ENCODE assay signal across 8 cellular contexts in genomic region chr5:157670662-157671591, GRCh38. TPM values are rescaled to one million over a fixed set of nuclear protein-coding genes. Genes with fewer than 3 reads are reported as not detected.
DNase-seq lines count a peak whose midpoint lies in the region; ATAC-seq and TF ChIP-seq lines count a peak whose summit lies in the region.

C5orf52 (plus strand) TSS chr5:157671533; CDS start chr5:157671615, 82 bp downstream.

- WGBS in endodermal cell (ENCODE audit: insufficient coverage in 1 of 2, insufficient read length in 1 of 2), 2 experiments, result 26 to 39% methylated on average over 24 to 59 of the region's 59 CpGs

- intact Hi-C loops in mucosa of descending colon (cut with DNase I, micrococcal nuclease), result no loop called here
- intact Hi-C loops in upper lobe of right lung (cut with DNase I), result no loop called here

- peak; percentile 43 for ATAC-seq in HG03135 (IDR thresholded peaks at IDR 0.05; ENCODE audit: unreplicated experiment)
- peak; percentile 88 for ATAC-seq in mucosa of descending colon
- ATAC-seq in upper lobe of right lung, result peak; percentile 53

- peak within 1 kb of the TSS; percentile 64 for H3K27ac Mint-ChIP-seq in endodermal cell

- H3K9me3 Mint-ChIP-seq in endodermal cell, result peaks cover 13% of the 10 kb centered on the region

- H3K27me3 Mint-ChIP-seq in endodermal cell (ENCODE audit: insufficient read depth), result peaks cover 46% of the 10 kb centered on the region

- no peaks in the 10 kb centered on the region for H3K36me3 ChIP-seq in endodermal cell (ENCODE audit: control insufficient read depth, insufficient read depth, low read length)
- no peaks in the 10 kb centered on the region for H3K36me3 ChIP-seq in mucosa of descending colon (ENCODE audit: low read depth)
- no peaks in the 10 kb centered on the region for H3K36me3 ChIP-seq in upper lobe of right lung

- H3K36me3 Mint-ChIP-seq in endodermal cell (ENCODE audit: low read depth), result no peaks in the 10 kb centered on the region

- DNase-seq in EL (peak; percentile 44), endodermal cell (peak; percentile 29), mucosa of descending colon (peak in 2 of 3 donors; percentile 77 to 92), upper lobe of right lung (no peak), NCI-H2029 treated with DMSO at 0.1 percent for 48 hours (lab: John Stamatoyannopoulos, UW) (no peak)
- peak; percentile 38 for DNase-seq in activated CD4-positive, CD25-positive, alpha-beta regulatory T cell treated with anti-CD3 and anti-CD28 coated beads, Interleukin-2, amount 50 U/mL, for 72 hours
- DNase-seq in effector CD8-positive, alpha-beta T cell (lab: John Stamatoyannopoulos, UW), result no peak

- H3K4me1 ChIP-seq in endodermal cell (ENCODE audit: control insufficient read depth, insufficient read depth, low read length) (no peaks in the 10 kb centered on the region), mucosa of descending colon (ENCODE audit: low read depth) (peaks cover 10% of the 10 kb centered on the region), upper lobe of right lung (peaks cover 8% of the 10 kb centered on the region)

- H3K9me3 ChIP-seq in endodermal cell (ENCODE audit: control insufficient read depth, low read length) (no peaks in the 10 kb centered on the region), mucosa of descending colon (no peaks in the 10 kb centered on the region), upper lobe of right lung (no peaks in the 10 kb centered on the region)

- H3K27ac ChIP-seq in endodermal cell (ENCODE audit: low read depth, low read length) (no peak within 1 kb of the TSS), upper lobe of right lung (no peak within 1 kb of the TSS)

- TF ChIP-seq CTCF in endodermal cell (conservative IDR thresholded peaks at IDR 0.05) (no peak), mucosa of descending colon (IDR thresholded peaks at IDR 0.05) (no peak), upper lobe of right lung (IDR thresholded peaks at IDR 0.05) (no peak)

- peak within 1 kb of the TSS; percentile 56 for H3K9ac ChIP-seq in endodermal cell (ENCODE audit: extremely low read depth, low read length, poor library complexity, severe bottlenecking)

- peaks cover 11% of the 10 kb centered on the region for H3K4me1 Mint-ChIP-seq in endodermal cell

- peaks cover 11% of the 10 kb centered on the region for H3K27me3 ChIP-seq in endodermal cell (ENCODE audit: control insufficient read depth, insufficient read depth, low read length, poor library complexity, severe bottlenecking)
- peaks cover 11% of the 10 kb centered on the region for H3K27me3 ChIP-seq in upper lobe of right lung

- peak within 1 kb of the TSS; percentile 77 for H3K4me3 Mint-ChIP-seq in endodermal cell

- H3K4me3 ChIP-seq in endodermal cell (ENCODE audit: low read length) (peak within 1 kb of the TSS; percentile 84), mucosa of descending colon (peak within 1 kb of the TSS; percentile 39), upper lobe of right lung (peak within 1 kb of the TSS; percentile 47)

RNA-seq across cellular contexts. Expression of gene C5orf52, which starts in this region (rescaled TPM):
- total RNA-seq in endodermal cell (not detected), mucosa of descending colon (1 to 10 TPM; 1.7 to 5.7 (median 3.5) TPM), upper lobe of right lung (not detected)
- polyA plus RNA-seq in endodermal cell (2013, experiment 1 of 2), result not detected
- not detected for polyA plus RNA-seq in endodermal cell (2013, experiment 2 of 2)

Comparison
In these comparisons a context has a peak if more than half of its experiments do, and no peak if none do; other contexts are left out.
1. Peak in DNase-seq, H3K4me3 ChIP-seq and H3K9ac ChIP-seq in endodermal cell; RNA of the gene not detected or under 1 TPM.
2. Peak in ATAC-seq and H3K4me3 ChIP-seq in upper lobe of right lung; RNA of the gene not detected or under 1 TPM.
3. DNase-seq: peak in EL (single experiment), activated CD4-positive, CD25-positive, alpha-beta regulatory T cell treated with anti-CD3 and anti-CD28 coated beads, Interleukin-2, amount 50 U/mL, for 72 hours (single experiment) and mucosa of descending colon (2 of 3); none in upper lobe of right lung (single experiment), NCI-H2029 treated with DMSO at 0.1 percent for 48 hours (single experiment) and effector CD8-positive, alpha-beta T cell (single experiment).
4. Peak in every context shown above with its lines, with median percentiles within 50 percentile points of each other: ATAC-seq and H3K4me3 ChIP-seq.